ENCODE assay signal across 9 cellular contexts in genomic region chr13:95698047-95698749, GRCh38. TPM values are rescaled to one million over a fixed set of nuclear protein-coding genes. Genes with fewer than 3 reads are reported as not detected.
DNase-seq lines count a peak whose midpoint lies in the region; ATAC-seq, FAIRE-seq and TF ChIP-seq lines count a peak whose summit lies in the region.
"Had no signal": no experiment of that assay in that cellular context is flagged by ENCODE, and none has a peak within 500 bp of the region (broad histone marks: within the 10 kb centered on the region; RNA-seq: fewer than 3 reads in every experiment).

No MANE protein-coding gene starts in this region.

- DNase-seq in GM12865 (ENCODE audit: low read depth) = no peak
- DNase-seq in GM12878 (ENCODE audit: low read depth, low spot score) = no peak
- peak; percentile 44 for DNase-seq in myocyte (ENCODE audit: low read depth)
- DNase-seq in T-helper 2 cell treated with Interferon-gamma antibody and Interleukin-4, amounts not matched to agents 5 μg/mL and 100 μg/mL, for 36 hours (ENCODE audit: low spot score) = no peak
- no peak for DNase-seq in NCI-H2107 treated with DMSO at 0.1 percent for 48 hours (lab: John Stamatoyannopoulos, UW; ENCODE audit: unreplicated experiment)
- no peak for DNase-seq in T-cell
- DNase-seq in NCI-H446 treated with DMSO at 0.1 percent for 48 hours (lab: John Stamatoyannopoulos, UW) = no peak

- CTCF ChIA-PET in GM12878 (lab: Yijun Ruan, JAX) (interaction anchor here (0.6 to 0.8 kb wide), 3 partner anchors 11 to 620 kb away, joined by 3 to 5 read pairs (median 3); no protein-coding TSS in a partner anchor), T-cell (lab: Charles Lee) (interaction anchor here in 1 of 2 donors (0.5 to 0.6 kb wide), 3 partner anchors 24 to 136 kb away, joined by 3 to 7 read pairs (median 6); no protein-coding TSS in a partner anchor)

- no peak overlapping the region for H3K4me2 ChIP-seq in GM12878 (ENCODE audit: control insufficient read depth, insufficient read depth)

- TF ChIP-seq CTCF in GM12865 (IDR thresholded peaks at IDR 0.05; ENCODE audit: insufficient read depth, low read depth, low read length, missing control alignments) (peak; percentile 16), GM12878 (IDR thresholded peaks at IDR 0.05 in 2 of 3, conservative IDR thresholded peaks at IDR 0.05 in 1 of 3; ENCODE audit: control insufficient read depth in 2 of 3, extremely low read depth in 1 of 3, insufficient read depth in 1 of 3, low read depth in 3 of 3, low read length in 3 of 3) (peak in 2 of 3 experiments; percentile 31 to 33; a peak in 1 of 6 replicates)

- no peaks in the 10 kb centered on the region for H3K27me3 ChIP-seq in GM12878 (replicated peaks in 1 of 2; ENCODE audit: control insufficient read depth in 2 of 2, insufficient read depth in 2 of 2, low read length in 1 of 2)

- RAD21 ChIA-PET in GM12878 (lab: Charles Lee; ENCODE audit: unreplicated experiment) = interaction anchor here (0.6 to 1.6 kb wide), 3 partner anchors 14 to 135 kb away, joined by 3 to 4 read pairs (median 3); no protein-coding TSS in a partner anchor

- peaks cover 2% of the 10 kb centered on the region; the same call in 2 of the 3 replicates for H3K9me3 ChIP-seq in GM12878 (replicated peaks; ENCODE audit: control insufficient read depth, insufficient read depth, low read length)

- 95% methylated on average over 5 of the region's 5 CpGs for WGBS in GM12878 (ENCODE audit: insufficient coverage, insufficient replicate concordance, low lambda C conversion rate, missing lambda C conversion rate)

- peak; percentile 53 for ATAC-seq in HG02870 (IDR thresholded peaks at IDR 0.05; ENCODE audit: unreplicated experiment)
- ATAC-seq in GM12878 = peak; percentile 67
- ATAC-seq in T-cell (replicated peaks in 1 of 4) = no peak

- no peak overlapping the region for H3K9ac ChIP-seq in GM12878 (ENCODE audit: control insufficient read depth, insufficient read depth, low read length)

- no peaks in the 10 kb centered on the region for H3K4me1 ChIP-seq in GM12878 (ENCODE audit: control insufficient read depth, insufficient read depth, low read length)

- no peak overlapping the region for H3K4me3 ChIP-seq in GM12865 (ENCODE audit: low read depth, low read length)
- H3K4me3 ChIP-seq in GM12878 = no peak overlapping the region

- no peak for TF ChIP-seq POLR2A in GM12878 (IDR thresholded peaks at IDR 0.05; ENCODE audit: low read depth, low read length)

- in situ Hi-C loops in GM12878 (cut with MboI) = loop anchor here (25.0 kb wide), 1 partner anchor 1739 kb away; the partner anchor contains the start of gene RAP2A

- FAIRE-seq in GM12878 (lab: Jason Lieb, UNC) = no peak

- H3K79me2 ChIP-seq in GM12878 (ENCODE audit: control insufficient read depth, insufficient read depth, low read length) = peaks cover 64% of the 10 kb centered on the region

- BruUV-seq in GM12878 (replicated peaks; lab: Mats Ljungman, UMichigan) = no TSS peak

- SMC1A ChIA-PET in GM12878 (lab: Charles Lee; ENCODE audit: uncharacterized antibody, unreplicated experiment) = interaction anchor here (0.6 to 0.7 kb wide), 2 partner anchors 27 to 47 kb away, joined by 3 read pairs; no protein-coding TSS in a partner anchor

- H3K36me3 ChIP-seq in GM12878 (ENCODE audit: control insufficient read depth in 2 of 2, insufficient read depth in 2 of 2, low read length in 1 of 2) = 0 out of 4 replicates have a peak, but pooled peaks cover 0 to 3% of the 10 kb centered on the region in 2 experiments

- H3K4me1 Mint-ChIP-seq in T-helper 2 cell treated with Interferon-gamma antibody and Interleukin-4, amounts not matched to agents 5 μg/mL and 100 μg/mL, for 36 hours (ENCODE audit: low read depth) = peaks cover 4% of the 10 kb centered on the region
- H3K4me1 Mint-ChIP-seq in T-cell = peaks cover 51 to 59% (median 52%) of the 10 kb centered on the region in 3 donors

- H3K27ac ChIP-seq in GM12878 (ENCODE audit: control insufficient read depth, insufficient read depth) = no peak overlapping the region

- no peaks in the 10 kb centered on the region for H4K20me1 ChIP-seq in GM12878 (ENCODE audit: control insufficient read depth, insufficient read depth)

- no peaks in the 10 kb centered on the region for H3K27me3 Mint-ChIP-seq in T-helper 2 cell treated with Interferon-gamma antibody and Interleukin-4, amounts not matched to agents 5 μg/mL and 100 μg/mL, for 36 hours (ENCODE audit: low read depth)
- no peaks in the 10 kb centered on the region for H3K27me3 Mint-ChIP-seq in T-cell

- no peak for TF ChIP-seq EP300 in GM12878 (IDR thresholded peaks at IDR 0.05; ENCODE audit: borderline replicate concordance in 1 of 2, control insufficient read depth in 1 of 2, low read depth in 2 of 2, low read length in 2 of 2)

- TF ChIP-seq RAD21 in GM12878 (IDR thresholded peaks at IDR 0.05; ENCODE audit: insufficient read depth, low read depth, low read length) = no peak

- H3K36me3 Mint-ChIP-seq in T-helper 2 cell treated with Interferon-gamma antibody and Interleukin-4, amounts not matched to agents 5 μg/mL and 100 μg/mL, for 36 hours (ENCODE audit: low read depth) = peaks cover 6% of the 10 kb centered on the region
- H3K36me3 Mint-ChIP-seq in T-cell = peaks cover 9% of the 10 kb centered on the region

- POLR2A ChIA-PET in GM12878 (lab: Charles Lee) (interaction anchor here (0.7 kb wide), 1 partner anchor 14 kb away, joined by 4 read pairs; no protein-coding TSS in a partner anchor), T-cell (lab: Charles Lee) (interaction anchor here in 1 of 2 donors (0.7 kb wide), 1 partner anchor 60 kb away, joined by 4 read pairs; no protein-coding TSS in a partner anchor)

- H2AFZ ChIP-seq in GM12878 (ENCODE audit: control insufficient read depth, low read depth, low read length) = no peak overlapping the region

- H3K27ac Mint-ChIP-seq in T-helper 2 cell treated with Interferon-gamma antibody and Interleukin-4, amounts not matched to agents 5 μg/mL and 100 μg/mL, for 36 hours = no peak overlapping the region
- H3K27ac Mint-ChIP-seq in T-cell = no peak overlapping the region
- H3K27ac Mint-ChIP-seq: activated naive CD4-positive, alpha-beta T cell treated with anti-CD3 and anti-CD28 coated beads, Interleukin-2, amount 50 U/mL, for 72 hours had no signal

- intact Hi-C loops in GM12878 (cut with micrococcal nuclease; ENCODE audit: unreplicated experiment) = no loop called here

- H3K9me3 Mint-ChIP-seq in T-helper 2 cell treated with Interferon-gamma antibody and Interleukin-4, amounts not matched to agents 5 μg/mL and 100 μg/mL, for 36 hours = peaks cover 8% of the 10 kb centered on the region
- H3K9me3 Mint-ChIP-seq in T-cell = peaks cover 0 to 6% (median 6%) of the 10 kb centered on the region in 3 donors

- no peak overlapping the region for H3K4me3 Mint-ChIP-seq in T-helper 2 cell treated with Interferon-gamma antibody and Interleukin-4, amounts not matched to agents 5 μg/mL and 100 μg/mL, for 36 hours
- H3K4me3 Mint-ChIP-seq in T-cell = peak overlapping the region in 1 of 3 donors; percentile 10

TF ChIP-seq in GM12878, 131 proteins besides CTCF, POLR2A, EP300 and RAD21:
- TF ChIP-seq ASH2L (IDR thresholded peaks at IDR 0.05; ENCODE audit: borderline replicate concordance, low read depth) (no peak), POLR2AphosphoS2 (IDR thresholded peaks at IDR 0.05; ENCODE audit: low read depth, low read length) (no peak), RAD51 (IDR thresholded peaks at IDR 0.05) (no peak), TCF3 (IDR thresholded peaks at IDR 0.05; ENCODE audit: borderline replicate concordance, insufficient read depth, low read depth, low read length) (no peak)

RNA-seq across cellular contexts. Expression of gene DNAJC3, which starts 21.3 kb away (rescaled TPM):
- 21.8 and 23.0 TPM in 2 replicates for total RNA-seq in GM12878 (2013; cell fraction: nucleolus; rRNA removed)
- total RNA-seq in GM12878 (2014; rRNA removed) (19.0 and 20.7 TPM in 2 replicates), GM12878 (2014; rRNA removed; fragmentation: Illumina TruSeq; extraction: Trizol) (25.9 and 28.9 TPM in 2 replicates), GM12878 (2021) (19.6 and 20.8 TPM in 2 replicates), myocyte (33.9 and 42.5 TPM in 2 replicates), T-cell (10 to 100 TPM; 16.6 to 21.3 (median 19.8) TPM)
- polyA plus RNA-seq in GM12878 (2011; ENCODE audit: low read depth) = 15.0 TPM
- polyA plus RNA-seq in GM12878 (2011; rRNA removed) (13.7 and 21.3 TPM in 2 replicates), GM12878 (2014; fragmentation: Illumina TruSeq; extraction: Trizol) (14.9 and 17.8 TPM in 2 replicates), GM12878 (2014; fragmentation: Nextera tagmentation; extraction: Ambion mirVana) (10 to 100 TPM in 1 of 2 experiments, 1 to 10 TPM in 1; 9.3 to 19.0 TPM), GM12878 (2014; rRNA removed) (9.7 and 11.4 TPM in 2 replicates), GM12878 (2016; fragmentation: Nextera tagmentation; extraction: Ambion mirVana) (10 to 100 TPM; 32.8 to 37.4 TPM)
- 6.3 and 7.2 TPM in 2 replicates for polyA plus RNA-seq in GM12878 (2011; cell fraction: cytosol; rRNA removed)
- polyA plus RNA-seq in GM12878 (2011; cell fraction: nucleus; rRNA removed) = 4.6 and 6.0 TPM in 2 replicates
- 19.2 and 20.5 TPM in 2 replicates for polyA plus RNA-seq in GM12878 (2012)
- polyA minus RNA-seq in GM12878 (2011; rRNA and poly(A)+ RNA removed) = 21.6 and 26.4 TPM in 2 replicates
- 11.5 and 12.4 TPM in 2 replicates for polyA minus RNA-seq in GM12878 (2011; cell fraction: cytosol; rRNA and poly(A)+ RNA removed)
- 6.5 and 8.6 TPM in 2 replicates for polyA minus RNA-seq in GM12878 (2011; cell fraction: nucleus; rRNA and poly(A)+ RNA removed)
- 19.3 TPM for polyA plus RNA-seq in myocyte (2012)

RNA-seq across cellular contexts. Expression of gene DZIP1, which starts 53.7 kb away (rescaled TPM):
- total RNA-seq in GM12878 (2013; cell fraction: nucleolus; rRNA removed) = not detected in 2 replicates
- total RNA-seq in GM12878 (2014; rRNA removed) (0.56 and 0.60 TPM in 2 replicates), GM12878 (2014; rRNA removed; fragmentation: Illumina TruSeq; extraction: Trizol) (0.54 and 0.69 TPM in 2 replicates), GM12878 (2021) (1.2 and 1.9 TPM in 2 replicates), myocyte (23.0 and 27.9 TPM in 2 replicates), T-cell (under 1 TPM in 3 of 5 donors, not detected in 2; 0.10 to 0.19 (median 0.12) TPM)
- polyA plus RNA-seq in GM12878 (2011; ENCODE audit: low read depth) = 2.4 TPM
- polyA plus RNA-seq in GM12878 (2011; rRNA removed) (0.01 and 0.09 TPM in 2 replicates), GM12878 (2014; fragmentation: Illumina TruSeq; extraction: Trizol) (0.57 and 0.89 TPM in 2 replicates), GM12878 (2014; fragmentation: Nextera tagmentation; extraction: Ambion mirVana) (under 1 TPM; 0.27 to 0.68 TPM), GM12878 (2014; rRNA removed) (0.74 and 1.1 TPM in 2 replicates), GM12878 (2016; fragmentation: Nextera tagmentation; extraction: Ambion mirVana) (under 1 TPM; 0.23 to 0.40 TPM)
- polyA plus RNA-seq in GM12878 (2011; cell fraction: cytosol; rRNA removed) = 0.03 TPM in 2 replicates
- polyA plus RNA-seq in GM12878 (2011; cell fraction: nucleus; rRNA removed) = 0.04 and 0.10 TPM in 2 replicates
- 3.7 and 4.9 TPM in 2 replicates for polyA plus RNA-seq in GM12878 (2012)
- not detected in 2 replicates for polyA minus RNA-seq in GM12878 (2011; rRNA and poly(A)+ RNA removed)
- not detected in 2 replicates for polyA minus RNA-seq in GM12878 (2011; cell fraction: cytosol; rRNA and poly(A)+ RNA removed)
- 0.19 TPM in 1 of 2 replicates, not detected in the other for polyA minus RNA-seq in GM12878 (2011; cell fraction: nucleus; rRNA and poly(A)+ RNA removed)
- polyA plus RNA-seq in myocyte (2012) = 23.0 TPM

Comparison
In these comparisons a context has a peak if more than half of its experiments do, and no peak if none do; other contexts are left out.
1. ATAC-seq: peak in HG02870 (single experiment) and GM12878 (single experiment); none in T-cell (0 of 4).